ENCODE assay signal across 1 cellular context in the genomic region with DNA sequence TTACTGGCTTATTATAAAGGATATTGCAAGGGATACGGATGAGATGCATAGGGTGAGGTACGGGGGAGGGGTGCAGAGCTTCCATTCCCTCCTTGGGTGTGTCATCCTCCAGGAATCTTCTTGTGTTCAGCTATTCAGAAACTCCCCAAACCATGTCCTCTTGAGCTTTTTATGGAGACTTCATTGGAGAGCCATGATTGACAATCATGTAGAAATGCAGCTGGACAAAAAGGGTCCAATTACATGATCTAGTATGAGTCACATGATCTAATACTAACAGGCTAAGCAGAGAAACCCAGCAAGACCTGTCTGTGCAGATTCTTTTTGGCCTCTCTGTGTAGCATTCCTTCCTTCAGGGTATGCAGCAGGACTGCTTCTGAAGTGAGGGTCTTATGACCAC.
TF ChIP-seq lines count a peak whose summit lies in the region.

No MANE protein-coding gene starts in this region.

TF ChIP-seq in SK-N-SH treated with all-trans-retinoic acid at 6 μM for 48 hours, 23 proteins besides CTCF, POLR2A, EP300 and RAD21 (continued from another document):
- TF ChIP-seq, protein P1, sequence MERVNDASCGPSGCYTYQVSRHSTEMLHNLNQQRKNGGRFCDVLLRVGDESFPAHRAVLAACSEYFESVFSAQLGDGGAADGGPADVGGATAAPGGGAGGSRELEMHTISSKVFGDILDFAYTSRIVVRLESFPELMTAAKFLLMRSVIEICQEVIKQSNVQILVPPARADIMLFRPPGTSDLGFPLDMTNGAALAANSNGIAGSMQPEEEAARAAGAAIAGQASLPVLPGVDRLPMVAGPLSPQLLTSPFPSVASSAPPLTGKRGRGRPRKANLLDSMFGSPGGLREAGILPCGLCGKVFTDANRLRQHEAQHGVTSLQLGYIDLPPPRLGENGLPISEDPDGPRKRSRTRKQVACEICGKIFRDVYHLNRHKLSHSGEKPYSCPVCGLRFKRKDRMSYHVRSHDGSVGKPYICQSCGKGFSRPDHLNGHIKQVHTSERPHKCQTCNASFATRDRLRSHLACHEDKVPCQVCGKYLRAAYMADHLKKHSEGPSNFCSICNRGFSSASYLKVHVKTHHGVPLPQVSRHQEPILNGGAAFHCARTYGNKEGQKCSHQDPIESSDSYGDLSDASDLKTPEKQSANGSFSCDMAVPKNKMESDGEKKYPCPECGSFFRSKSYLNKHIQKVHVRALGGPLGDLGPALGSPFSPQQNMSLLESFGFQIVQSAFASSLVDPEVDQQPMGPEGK (CRISPR knock-in tag; IDR thresholded peaks at IDR 0.05; ENCODE audit: borderline replicate concordance): no peak
- TF ChIP-seq PPARA (CRISPR knock-in tag; IDR thresholded peaks at IDR 0.05; ENCODE audit: borderline replicate concordance): no peak
- TF ChIP-seq, protein P2, sequence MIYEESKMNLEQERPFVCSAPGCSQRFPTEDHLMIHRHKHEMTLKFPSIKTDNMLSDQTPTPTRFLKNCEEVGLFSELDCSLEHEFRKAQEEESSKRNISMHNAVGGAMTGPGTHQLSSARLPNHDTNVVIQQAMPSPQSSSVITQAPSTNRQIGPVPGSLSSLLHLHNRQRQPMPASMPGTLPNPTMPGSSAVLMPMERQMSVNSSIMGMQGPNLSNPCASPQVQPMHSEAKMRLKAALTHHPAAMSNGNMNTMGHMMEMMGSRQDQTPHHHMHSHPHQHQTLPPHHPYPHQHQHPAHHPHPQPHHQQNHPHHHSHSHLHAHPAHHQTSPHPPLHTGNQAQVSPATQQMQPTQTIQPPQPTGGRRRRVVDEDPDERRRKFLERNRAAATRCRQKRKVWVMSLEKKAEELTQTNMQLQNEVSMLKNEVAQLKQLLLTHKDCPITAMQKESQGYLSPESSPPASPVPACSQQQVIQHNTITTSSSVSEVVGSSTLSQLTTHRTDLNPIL (CRISPR knock-in tag; IDR thresholded peaks at IDR 0.05; ENCODE audit: low read depth): no peak
- TF ChIP-seq OSR1 (CRISPR knock-in tag; IDR thresholded peaks at IDR 0.05): no peak
- TF ChIP-seq RARB (CRISPR knock-in tag; IDR thresholded peaks at IDR 0.05): no peak
- no peak for TF ChIP-seq ZNF8 (CRISPR knock-in tag; IDR thresholded peaks at IDR 0.05)
- no peak for TF ChIP-seq ESRRG (CRISPR knock-in tag; IDR thresholded peaks at IDR 0.05)
- TF ChIP-seq, protein P3, sequence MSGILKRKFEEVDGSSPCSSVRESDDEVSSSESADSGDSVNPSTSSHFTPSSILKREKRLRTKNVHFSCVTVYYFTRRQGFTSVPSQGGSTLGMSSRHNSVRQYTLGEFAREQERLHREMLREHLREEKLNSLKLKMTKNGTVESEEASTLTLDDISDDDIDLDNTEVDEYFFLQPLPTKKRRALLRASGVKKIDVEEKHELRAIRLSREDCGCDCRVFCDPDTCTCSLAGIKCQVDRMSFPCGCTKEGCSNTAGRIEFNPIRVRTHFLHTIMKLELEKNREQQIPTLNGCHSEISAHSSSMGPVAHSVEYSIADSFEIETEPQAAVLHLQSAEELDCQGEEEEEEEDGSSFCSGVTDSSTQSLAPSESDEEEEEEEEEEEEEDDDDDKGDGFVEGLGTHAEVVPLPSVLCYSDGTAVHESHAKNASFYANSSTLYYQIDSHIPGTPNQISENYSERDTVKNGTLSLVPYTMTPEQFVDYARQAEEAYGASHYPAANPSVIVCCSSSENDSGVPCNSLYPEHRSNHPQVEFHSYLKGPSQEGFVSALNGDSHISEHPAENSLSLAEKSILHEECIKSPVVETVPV (CRISPR knock-in tag; IDR thresholded peaks at IDR 0.05): no peak
